In genomic region chr1:25755475-25756125, GRCh38 we compare ENCODE assay signal across 13 cellular contexts.
"Had no signal": no experiment of that assay in that cellular context is flagged by ENCODE, and none has a peak within 500 bp of the region (broad histone marks: within the 10 kb centered on the region; RNA-seq: fewer than 3 reads in every experiment).

No MANE protein-coding gene starts in this region.

- DNase-seq: activated CD4-positive, CD25-positive, alpha-beta regulatory T cell; activated naive CD8-positive, alpha-beta T cell treated with anti-CD3 and anti-CD28 coated beads, Interleukin-2, amount 10 ng/mL, durations not matched to agents 7 days and 5 days; midbrain; pancreas; thyroid gland had no signal

- H3K4me3 ChIP-seq: esophagus muscularis mucosa, hepatocyte, neural progenitor cell, pancreas, thyroid gland had no signal

- H3K27ac ChIP-seq: hepatocyte, neural progenitor cell, pancreas, thyroid gland had no signal

- H2AFZ ChIP-seq: hepatocyte, neural progenitor cell had no signal

- H3K9ac ChIP-seq: neural progenitor cell had no signal

- H3K4me3 Mint-ChIP-seq: activated naive CD8-positive, alpha-beta T cell treated with anti-CD3 and anti-CD28 coated beads, Interleukin-2, amount 10 ng/mL, durations not matched to agents 7 days and 5 days; activated T-helper 17 cell treated with anti-CD3 and anti-CD28 coated beads, Interleukin-2, amount 50 U/mL, for 72 hours; neural progenitor cell; stimulated activated memory B cell treated with anti-CD40 and anti-IgM and Interleukin-4, amounts not matched to agents 10 μg/mL and 1 μg/mL and 100 μg/mL, for 72 hours had no signal

- H3K27me3 Mint-ChIP-seq: activated naive CD8-positive, alpha-beta T cell treated with anti-CD3 and anti-CD28 coated beads, Interleukin-2, amount 10 ng/mL, durations not matched to agents 7 days and 5 days; activated T-helper 17 cell treated with anti-CD3 and anti-CD28 coated beads, Interleukin-2, amount 50 U/mL, for 72 hours had no signal

- H3K27ac Mint-ChIP-seq: neural progenitor cell; stimulated activated memory B cell treated with anti-CD40 and anti-IgM and Interleukin-4, amounts not matched to agents 10 μg/mL and 1 μg/mL and 100 μg/mL, for 72 hours had no signal

- H3K36me3 Mint-ChIP-seq: neural progenitor cell; stimulated activated memory B cell treated with anti-CD40 and anti-IgM and Interleukin-4, amounts not matched to agents 10 μg/mL and 1 μg/mL and 100 μg/mL, for 72 hours had no signal

- FAIRE-seq: colon, pancreas, TTC549 had no signal

- H3K79me2 ChIP-seq: hepatocyte had no signal

- H3K4me2 ChIP-seq: hepatocyte, neural progenitor cell had no signal

- H3K36me3 ChIP-seq: neural progenitor cell, pancreas, thyroid gland had no signal

- H3K27me3 ChIP-seq: esophagus muscularis mucosa, hepatocyte, neural progenitor cell, pancreas, thyroid gland had no signal

- ATAC-seq: activated T-helper 17 cell treated with anti-CD3 and anti-CD28 coated beads, Interleukin-2, amount 50 U/mL, for 72 hours; left lobe of liver; pancreas had no signal

- H3K9me3 ChIP-seq: esophagus muscularis mucosa, pancreas, thyroid gland had no signal
